1 cellular context compared by ENCODE assay signal in the genomic region with DNA sequence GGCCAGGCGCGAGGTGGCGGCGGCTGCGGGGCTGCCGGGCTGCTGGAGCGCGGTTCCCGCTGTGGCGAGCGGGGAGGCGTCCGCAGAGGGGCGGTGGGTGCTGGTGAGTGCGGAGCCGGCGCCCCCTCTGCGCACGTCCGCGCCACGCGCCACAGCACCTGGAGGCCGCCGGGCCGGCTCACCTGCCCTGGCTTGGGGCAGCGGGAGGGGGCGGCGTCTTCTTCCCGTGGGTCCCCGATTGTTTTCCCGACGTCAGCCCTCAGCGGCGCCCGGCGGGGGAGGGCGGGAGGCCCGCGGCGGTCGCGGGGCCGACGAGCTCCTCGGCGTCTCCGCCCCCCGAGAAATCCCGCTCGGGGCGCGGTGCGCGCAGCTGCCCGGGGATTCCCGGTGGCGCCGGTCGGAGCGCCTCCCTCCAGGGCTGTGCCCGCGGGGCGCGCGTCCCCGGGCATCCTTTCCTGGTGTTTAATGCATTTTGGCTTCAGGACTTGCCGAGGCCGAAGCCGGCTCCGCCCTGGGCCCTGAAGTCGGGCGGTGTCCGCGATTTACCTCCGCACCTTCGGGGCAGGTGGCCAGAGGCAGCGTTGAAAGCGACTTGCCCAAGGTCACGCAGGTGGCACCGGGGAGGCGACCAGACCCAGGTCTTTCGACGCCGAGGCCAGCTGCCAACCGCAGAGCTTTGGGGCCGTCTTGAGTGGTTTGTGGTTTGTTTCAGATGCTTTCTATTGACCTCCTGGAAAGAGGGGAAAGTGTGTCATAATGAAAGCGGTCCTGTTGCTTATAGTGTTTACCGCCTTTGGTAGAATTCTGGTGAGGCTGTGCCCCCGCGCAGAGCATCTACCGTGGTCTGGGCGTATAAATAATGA.
TF ChIP-seq lines count a peak whose summit lies in the region.

No MANE protein-coding gene starts in this region.

TF ChIP-seq in HepG2, 621 proteins besides CTCF, POLR2A, EP300 and RAD21 (continued from another document):
- TF ChIP-seq, protein P1, sequence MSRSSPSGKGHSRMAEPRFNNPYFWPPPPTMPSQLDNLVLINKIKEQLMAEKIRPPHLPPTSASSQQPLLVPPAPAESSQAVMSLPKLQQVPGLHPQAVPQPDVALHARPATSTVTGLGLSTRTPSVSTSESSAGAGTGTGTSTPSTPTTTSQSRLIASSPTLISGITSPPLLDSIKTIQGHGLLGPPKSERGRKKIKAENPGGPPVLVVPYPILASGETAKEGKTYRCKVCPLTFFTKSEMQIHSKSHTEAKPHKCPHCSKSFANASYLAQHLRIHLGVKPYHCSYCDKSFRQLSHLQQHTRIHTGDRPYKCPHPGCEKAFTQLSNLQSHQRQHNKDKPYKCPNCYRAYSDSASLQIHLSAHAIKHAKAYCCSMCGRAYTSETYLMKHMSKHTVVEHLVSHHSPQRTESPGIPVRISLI (CRISPR knock-in tag; IDR thresholded peaks at IDR 0.05; ENCODE audit: borderline replicate concordance) = no peak
- no peak for TF ChIP-seq SRY (CRISPR knock-in tag; IDR thresholded peaks at IDR 0.05)
- 0 out of 2 replicates have a peak, but pooled peaks have one; percentile 24 for TF ChIP-seq NR1H2 (CRISPR knock-in tag; IDR thresholded peaks at IDR 0.05; ENCODE audit: borderline replicate concordance, low read depth)
- no peak for TF ChIP-seq HMG20A (CRISPR knock-in tag; IDR thresholded peaks at IDR 0.05; ENCODE audit: borderline replicate concordance)
- TF ChIP-seq HNRNPL (IDR thresholded peaks at IDR 0.05; ENCODE audit: low read depth, low read length) = peak; percentile 82
- TF ChIP-seq NRL (CRISPR knock-in tag; IDR thresholded peaks at IDR 0.05; ENCODE audit: borderline replicate concordance) = no peak; the same call in 1 of the 2 replicates
- TF ChIP-seq, protein P2, sequence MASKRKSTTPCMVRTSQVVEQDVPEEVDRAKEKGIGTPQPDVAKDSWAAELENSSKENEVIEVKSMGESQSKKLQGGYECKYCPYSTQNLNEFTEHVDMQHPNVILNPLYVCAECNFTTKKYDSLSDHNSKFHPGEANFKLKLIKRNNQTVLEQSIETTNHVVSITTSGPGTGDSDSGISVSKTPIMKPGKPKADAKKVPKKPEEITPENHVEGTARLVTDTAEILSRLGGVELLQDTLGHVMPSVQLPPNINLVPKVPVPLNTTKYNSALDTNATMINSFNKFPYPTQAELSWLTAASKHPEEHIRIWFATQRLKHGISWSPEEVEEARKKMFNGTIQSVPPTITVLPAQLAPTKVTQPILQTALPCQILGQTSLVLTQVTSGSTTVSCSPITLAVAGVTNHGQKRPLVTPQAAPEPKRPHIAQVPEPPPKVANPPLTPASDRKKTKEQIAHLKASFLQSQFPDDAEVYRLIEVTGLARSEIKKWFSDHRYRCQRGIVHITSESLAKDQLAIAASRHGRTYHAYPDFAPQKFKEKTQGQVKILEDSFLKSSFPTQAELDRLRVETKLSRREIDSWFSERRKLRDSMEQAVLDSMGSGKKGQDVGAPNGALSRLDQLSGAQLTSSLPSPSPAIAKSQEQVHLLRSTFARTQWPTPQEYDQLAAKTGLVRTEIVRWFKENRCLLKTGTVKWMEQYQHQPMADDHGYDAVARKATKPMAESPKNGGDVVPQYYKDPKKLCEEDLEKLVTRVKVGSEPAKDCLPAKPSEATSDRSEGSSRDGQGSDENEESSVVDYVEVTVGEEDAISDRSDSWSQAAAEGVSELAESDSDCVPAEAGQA (IDR thresholded peaks at IDR 0.05; ENCODE audit: low read depth) = no peak
- TF ChIP-seq, protein P2 (CRISPR knock-in tag; IDR thresholded peaks at IDR 0.05; ENCODE audit: borderline replicate concordance) = no peak
- no peak for TF ChIP-seq NFE2 (CRISPR knock-in tag; IDR thresholded peaks at IDR 0.05)
- no peak for TF ChIP-seq ZBTB8A (CRISPR knock-in tag; IDR thresholded peaks at IDR 0.05; ENCODE audit: borderline replicate concordance, low read depth)
- no peak for TF ChIP-seq GATAD2A (CRISPR knock-in tag; IDR thresholded peaks at IDR 0.05)
- 0 out of 2 replicates have a peak, but pooled peaks have one; percentile 41 for TF ChIP-seq KLF6 (CRISPR knock-in tag; IDR thresholded peaks at IDR 0.05)
- no peak for TF ChIP-seq RXRB (CRISPR knock-in tag; IDR thresholded peaks at IDR 0.05; ENCODE audit: borderline replicate concordance)
- no peak for TF ChIP-seq NR2F2 (IDR thresholded peaks at IDR 0.05; ENCODE audit: borderline replicate concordance, low read depth)
